Comparison of ENCODE assay signal across 8 cellular contexts in the genomic region with DNA sequence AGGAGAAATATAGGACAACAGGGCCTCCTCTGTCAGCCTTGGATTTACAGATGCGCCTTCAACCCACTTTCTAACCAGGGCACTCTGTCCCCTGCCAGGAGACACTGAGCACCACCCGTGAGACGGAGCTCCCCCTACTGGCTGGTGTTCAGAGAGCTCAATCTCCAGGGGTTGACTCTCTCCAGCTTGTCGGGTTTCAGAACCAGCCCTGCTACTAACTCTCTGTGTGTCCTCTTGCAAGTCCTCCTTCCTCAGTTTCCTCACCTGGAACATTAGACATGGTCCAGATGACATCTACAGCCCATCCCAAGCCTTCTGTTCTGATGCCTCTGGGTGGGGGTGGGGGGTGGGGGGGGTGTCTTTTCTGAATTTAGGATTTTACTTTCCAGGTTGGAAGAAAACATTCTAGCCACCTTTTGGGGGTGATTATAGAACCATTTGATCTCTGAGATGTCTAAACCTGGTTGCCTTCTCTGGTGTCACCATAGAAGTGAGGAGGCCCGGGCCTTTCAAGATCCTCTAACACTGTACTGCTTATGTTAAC.
DNase-seq lines count a peak whose midpoint lies in the region; ATAC-seq, FAIRE-seq and TF ChIP-seq lines count a peak whose summit lies in the region.

No MANE protein-coding gene starts in this region.

- TF ChIP-seq POLR2A in IMR-90 (IDR thresholded peaks at IDR 0.05; ENCODE audit: low read depth, low read length) = no peak
- TF ChIP-seq POLR2A in tibial nerve (IDR thresholded peaks at IDR 0.05) = no peak

- no peak overlapping the region for H3K9ac ChIP-seq in IMR-90 (ENCODE audit: low read depth, low read length)

- H3K4me3 ChIP-seq in GM12875 (ENCODE audit: low read depth, low read length) = no peak overlapping the region
- H3K4me3 ChIP-seq in IMR-90 (ENCODE audit: insufficient read depth, low read depth, low read length) = no peak overlapping the region
- H3K4me3 ChIP-seq in pancreas = no peak overlapping the region
- no peak overlapping the region for H3K4me3 ChIP-seq in tibial nerve

- peak; percentile 88 for ATAC-seq in IMR-90 (ENCODE audit: low read depth)
- ATAC-seq in pancreas = peak; percentile 94 to 99 (median 96)
- no peak for ATAC-seq in HG02678 (IDR thresholded peaks at IDR 0.05; ENCODE audit: unreplicated experiment)

- POLR2A ChIA-PET in IMR-90 (lab: Charles Lee; ENCODE audit: unreplicated experiment) = no interaction called here

- H4K5ac ChIP-seq in IMR-90 (ENCODE audit: low read depth, low read length) = no peak overlapping the region

- no peaks in the 10 kb centered on the region; the same call in 1 of the 2 replicates for H3K9me1 ChIP-seq in IMR-90 (ENCODE audit: insufficient read depth, low read length)

- no peak overlapping the region for H3K23ac ChIP-seq in IMR-90 (ENCODE audit: low read depth, low read length)

- H2AK5ac ChIP-seq in IMR-90 (ENCODE audit: low read depth, low read length) = no peak overlapping the region

- CTCF ChIA-PET in IMR-90 (lab: Yijun Ruan, JAX) = interaction anchor here (0.6 to 1.5 kb wide), 7 partner anchors 8 to 447 kb away, joined by 3 to 5 read pairs (median 3); no protein-coding TSS in a partner anchor

- in situ Hi-C loops in IMR-90 (cut with MboI; ENCODE audit: low sequenced_read_pairs) = loop anchor here (10.0 kb wide), 1 partner anchor 603 kb away; no protein-coding TSS in a partner anchor

- no peak overlapping the region for H3K18ac ChIP-seq in IMR-90 (ENCODE audit: low read depth, low read length)

- no peak overlapping the region for H3K4ac ChIP-seq in IMR-90 (ENCODE audit: low read depth, low read length)

- dilution Hi-C loops in IMR-90 (cut with HindIII; ENCODE audit: low sequenced_read_pairs, unreplicated experiment) = no loop called here

- WGBS in IMR-90 (ENCODE audit: extremely low coverage in 2 of 2, insufficient read length in 1 of 2), 2 experiments = no CpG with 5 or more reads among the region's 5 CpGs
- WGBS in pancreas, 2 donors = 38 to 39% methylated on average over 5 of the region's 5 CpGs
- 38 to 55% methylated on average over 2 to 5 of the region's 5 CpGs for WGBS in tibial nerve, 2 donors

- no peak overlapping the region for H3K56ac ChIP-seq in IMR-90 (ENCODE audit: extremely low read depth, insufficient read depth, low read length)

- no peak overlapping the region for H3K14ac ChIP-seq in IMR-90 (replicated peaks; ENCODE audit: low read depth, low read length)

- no peak for TF ChIP-seq EP300 in tibial nerve (IDR thresholded peaks at IDR 0.05)

- DNase-seq in IMR-90 (peak; percentile 43), SHP77 treated with DMSO at 0.1 percent for 48 hours (lab: John Stamatoyannopoulos, UW) (peak; percentile 10), globus pallidus (ENCODE audit: low spot score) (peak; percentile 65), pancreas (peak; percentile 65 to 90 (median 82)), tibial nerve (ENCODE audit: low spot score in 2 of 2) (peak; percentile 74 to 84)
- DNase-seq in activated gamma-delta T cell treated with anti-CD3 and anti-CD28 coated beads, Interleukin-2, amount 50 U/mL, for 16 hours (ENCODE audit: low read depth) = peak; percentile 38

- no peak overlapping the region for H4K91ac ChIP-seq in IMR-90 (ENCODE audit: insufficient read depth, low read depth, low read length)

- peak; percentile 86 for TF ChIP-seq CTCF in GM12875 (IDR thresholded peaks at IDR 0.05; ENCODE audit: borderline replicate concordance, insufficient read depth, low read depth, low read length)
- peak; percentile 73 for TF ChIP-seq CTCF in IMR-90 (conservative IDR thresholded peaks at IDR 0.05; ENCODE audit: low read depth, low read length)
- peak; percentile 49 to 58 (median 56) for TF ChIP-seq CTCF in pancreas (IDR thresholded peaks at IDR 0.05)
- TF ChIP-seq CTCF in tibial nerve (IDR thresholded peaks at IDR 0.05) = peak in 4 of 5 experiments; percentile 60 to 74 (median 72)

- no peaks in the 10 kb centered on the region for H3K79me1 ChIP-seq in IMR-90 (ENCODE audit: low read depth in 1 of 2, low read length in 2 of 2)

- H2BK5ac ChIP-seq in IMR-90 (ENCODE audit: low read depth, low read length, poor library complexity, severe bottlenecking) = no peak overlapping the region

- no peak overlapping the region for H4K8ac ChIP-seq in IMR-90 (ENCODE audit: low read depth in 2 of 2, low read length in 2 of 2)

- FAIRE-seq in pancreas (lab: Jason Lieb, UNC) = no peak

- no peak overlapping the region for H3K4me2 ChIP-seq in IMR-90 (ENCODE audit: low read depth, low read length)

- no peak overlapping the region for H2BK15ac ChIP-seq in IMR-90 (ENCODE audit: low read depth, low read length)

- intact Hi-C loops in IMR-90 (cut with micrococcal nuclease) (loop anchor here (1.0 to 5.0 kb wide), 5 partner anchors 33 to 610 kb away; a partner anchor contains a TSS), pancreas (cut with DNase I) (loop anchor here in 1 of 3 donors (10.0 kb wide), 1 partner anchor 613 kb away; no protein-coding TSS in a partner anchor)

- H3K9me3 ChIP-seq in IMR-90 (ENCODE audit: control insufficient read depth, insufficient read depth, low read length) (no peaks in the 10 kb centered on the region), pancreas (no peaks in the 10 kb centered on the region), tibial nerve (no peaks in the 10 kb centered on the region)

- peaks cover 5% of the 10 kb centered on the region; the same call in 1 of the 2 replicates for H3K27me3 ChIP-seq in IMR-90 (ENCODE audit: control insufficient read depth, insufficient read depth, low read length)
- H3K27me3 ChIP-seq in pancreas = no peaks in the 10 kb centered on the region
- no peaks in the 10 kb centered on the region for H3K27me3 ChIP-seq in tibial nerve

- H3K4me1 ChIP-seq in IMR-90 (ENCODE audit: control insufficient read depth, insufficient read depth, low read length) (0 out of 2 replicates have a peak, but pooled peaks cover 2% of the 10 kb centered on the region), pancreas (no peaks in the 10 kb centered on the region), tibial nerve (peaks cover 0 to 38% (median 11%) of the 10 kb centered on the region in 4 donors)

- H3K27ac ChIP-seq in IMR-90 (ENCODE audit: insufficient read depth, low read length) (no peak overlapping the region), pancreas (no peak overlapping the region), tibial nerve (peak overlapping the region in 2 of 4 donors; percentile 58 to 76)

- H2AK9ac ChIP-seq in IMR-90 (replicated peaks; ENCODE audit: low read depth, low read length, poor library complexity) = no peak overlapping the region

- peak overlapping the region; percentile 23 for H2AFZ ChIP-seq in IMR-90 (replicated peaks; ENCODE audit: low read length, poor library complexity)

- H2BK20ac ChIP-seq in IMR-90 (ENCODE audit: low read depth, low read length) = no peak overlapping the region

- H4K20me1 ChIP-seq in IMR-90 (ENCODE audit: insufficient read depth, low read length) = no peaks in the 10 kb centered on the region

- no peak overlapping the region for H2BK120ac ChIP-seq in IMR-90 (ENCODE audit: low read depth, low read length)

- H3K36me3 ChIP-seq in IMR-90 (ENCODE audit: control insufficient read depth, insufficient read depth, low read length) (no peaks in the 10 kb centered on the region), pancreas (no peaks in the 10 kb centered on the region), tibial nerve (no peaks in the 10 kb centered on the region)

- BruUV-seq in IMR-90 (replicated peaks; lab: Mats Ljungman, UMichigan) = no TSS peak

- peak; percentile 78 for TF ChIP-seq RAD21 in IMR-90 (IDR thresholded peaks at IDR 0.05; ENCODE audit: low read length)

TF ChIP-seq in IMR-90, 13 proteins besides CTCF, POLR2A, EP300 and RAD21:
- TF ChIP-seq BHLHE40 (IDR thresholded peaks at IDR 0.05; ENCODE audit: low read depth, low read length) = no peak
- peak; percentile 76 for TF ChIP-seq SMC3 (IDR thresholded peaks at IDR 0.05; ENCODE audit: low read depth, low read length)

Comparison
In these comparisons a context has a peak if more than half of its experiments do, and no peak if none do; other contexts are left out.
1. DNase-seq: peak in every context shown above with its lines; median percentile 82 in pancreas; 79 in tibial nerve; 65 in globus pallidus; 43 in IMR-90; 38 in activated gamma-delta T cell treated with anti-CD3 and anti-CD28 coated beads, Interleukin-2, amount 50 U/mL, for 16 hours; 10 in SHP77 treated with DMSO at 0.1 percent for 48 hours.